11 cellular contexts compared by ENCODE assay signal in genomic region chr16:73176577-73177013, GRCh38.
DNase-seq lines count a peak whose midpoint lies in the region; ATAC-seq and TF ChIP-seq lines count a peak whose summit lies in the region.
"Had no signal": no experiment of that assay in that cellular context is flagged by ENCODE, and none has a peak within 500 bp of the region (broad histone marks: within the 10 kb centered on the region; RNA-seq: fewer than 3 reads in every experiment).

No MANE protein-coding gene starts in this region.

- CTCF ChIA-PET in activated CD8-positive, alpha-beta memory T cell treated with anti-CD3 and anti-CD28 coated beads, Interleukin-2, amount 10 ng/mL, durations not matched to agents 7 days and 5 days (lab: Charles Lee): no interaction called here

- peak; percentile 34 for TF ChIP-seq CTCF in astrocyte of the spinal cord (IDR thresholded peaks at IDR 0.05; ENCODE audit: low read depth, low read length)

- no peak overlapping the region for H3K4me3 Mint-ChIP-seq in activated CD8-positive, alpha-beta memory T cell treated with anti-CD3 and anti-CD28 coated beads, Interleukin-2, amount 10 ng/mL, durations not matched to agents 7 days and 5 days

- no peaks in the 10 kb centered on the region for H3K27me3 Mint-ChIP-seq in activated CD8-positive, alpha-beta memory T cell treated with anti-CD3 and anti-CD28 coated beads, Interleukin-2, amount 10 ng/mL, durations not matched to agents 7 days and 5 days

- peaks cover 19% of the 10 kb centered on the region for H3K4me1 ChIP-seq in ACC112 (ENCODE audit: control insufficient read depth, insufficient read depth, low read length, unreplicated experiment)

- H3K27ac ChIP-seq in ACC112 (ENCODE audit: low read depth, low read length): peak overlapping the region; percentile 25
- H3K27ac ChIP-seq: suprapubic skin had no signal

- no peak for ATAC-seq in activated CD8-positive, alpha-beta memory T cell treated with anti-CD3 and anti-CD28 coated beads, Interleukin-2, amount 10 ng/mL, durations not matched to agents 7 days and 5 days
- no peak for ATAC-seq in HG03095 (IDR thresholded peaks at IDR 0.05; ENCODE audit: unreplicated experiment)
- no peak for ATAC-seq in GM18519 (IDR thresholded peaks at IDR 0.05; ENCODE audit: low FRiP score, unreplicated experiment)

- H3K36me3 ChIP-seq in ACC112 (ENCODE audit: insufficient read depth, low read length): no peaks in the 10 kb centered on the region
- H3K36me3 ChIP-seq: suprapubic skin had no signal

- no peaks in the 10 kb centered on the region for H3K27me3 ChIP-seq in ACC112 (ENCODE audit: insufficient read depth, low read length)

- no peak overlapping the region for H3K27ac Mint-ChIP-seq in activated CD8-positive, alpha-beta memory T cell treated with anti-CD3 and anti-CD28 coated beads, Interleukin-2, amount 10 ng/mL, durations not matched to agents 7 days and 5 days

- DNase-seq in HPDE6-E6E7 (ENCODE audit: extremely low spot score) (peak; percentile 7), astrocyte of the spinal cord (ENCODE audit: low read depth, low spot score) (peak; percentile 82), kidney tubule cell (ENCODE audit: low spot score) (peak; percentile 86), NCI-H524 (lab: John Stamatoyannopoulos, UW) (no peak)
- no peak for DNase-seq in activated CD8-positive, alpha-beta memory T cell treated with anti-CD3 and anti-CD28 coated beads, Interleukin-2, amount 10 ng/mL, durations not matched to agents 7 days and 5 days
- DNase-seq: DMS153, hypothalamus had no signal

- H3K4me1 Mint-ChIP-seq in activated CD8-positive, alpha-beta memory T cell treated with anti-CD3 and anti-CD28 coated beads, Interleukin-2, amount 10 ng/mL, durations not matched to agents 7 days and 5 days: no peaks in the 10 kb centered on the region

- in situ Hi-C loops in astrocyte of the spinal cord (cut with HindIII; ENCODE audit: low sequenced_read_pairs): no loop called here

- H3K36me3 Mint-ChIP-seq in activated CD8-positive, alpha-beta memory T cell treated with anti-CD3 and anti-CD28 coated beads, Interleukin-2, amount 10 ng/mL, durations not matched to agents 7 days and 5 days: no peaks in the 10 kb centered on the region

- no peaks in the 10 kb centered on the region for H3K79me2 ChIP-seq in ACC112 (ENCODE audit: control insufficient read depth, insufficient read depth, low read length, unreplicated experiment)

- no peak overlapping the region for H3K4me3 ChIP-seq in ACC112 (ENCODE audit: low read depth, low read length)
- no peak overlapping the region for H3K4me3 ChIP-seq in astrocyte of the spinal cord (ENCODE audit: low read depth, low read length)
- H3K4me3 ChIP-seq: suprapubic skin had no signal

- no peak overlapping the region for H2AFZ ChIP-seq in ACC112 (ENCODE audit: low read length, unreplicated experiment)

- peaks cover 3% of the 10 kb centered on the region for H3K9me3 Mint-ChIP-seq in activated CD8-positive, alpha-beta memory T cell treated with anti-CD3 and anti-CD28 coated beads, Interleukin-2, amount 10 ng/mL, durations not matched to agents 7 days and 5 days (ENCODE audit: low read depth)

Comparison
In these comparisons a context has a peak if more than half of its experiments do, and no peak if none do; other contexts are left out.
1. DNase-seq: peak in HPDE6-E6E7 (single experiment), astrocyte of the spinal cord (single experiment) and kidney tubule cell (single experiment); none in activated CD8-positive, alpha-beta memory T cell treated with anti-CD3 and anti-CD28 coated beads, Interleukin-2, amount 10 ng/mL, durations not matched to agents 7 days and 5 days (single experiment) and NCI-H524 (0 of 2).